In the genomic region with DNA sequence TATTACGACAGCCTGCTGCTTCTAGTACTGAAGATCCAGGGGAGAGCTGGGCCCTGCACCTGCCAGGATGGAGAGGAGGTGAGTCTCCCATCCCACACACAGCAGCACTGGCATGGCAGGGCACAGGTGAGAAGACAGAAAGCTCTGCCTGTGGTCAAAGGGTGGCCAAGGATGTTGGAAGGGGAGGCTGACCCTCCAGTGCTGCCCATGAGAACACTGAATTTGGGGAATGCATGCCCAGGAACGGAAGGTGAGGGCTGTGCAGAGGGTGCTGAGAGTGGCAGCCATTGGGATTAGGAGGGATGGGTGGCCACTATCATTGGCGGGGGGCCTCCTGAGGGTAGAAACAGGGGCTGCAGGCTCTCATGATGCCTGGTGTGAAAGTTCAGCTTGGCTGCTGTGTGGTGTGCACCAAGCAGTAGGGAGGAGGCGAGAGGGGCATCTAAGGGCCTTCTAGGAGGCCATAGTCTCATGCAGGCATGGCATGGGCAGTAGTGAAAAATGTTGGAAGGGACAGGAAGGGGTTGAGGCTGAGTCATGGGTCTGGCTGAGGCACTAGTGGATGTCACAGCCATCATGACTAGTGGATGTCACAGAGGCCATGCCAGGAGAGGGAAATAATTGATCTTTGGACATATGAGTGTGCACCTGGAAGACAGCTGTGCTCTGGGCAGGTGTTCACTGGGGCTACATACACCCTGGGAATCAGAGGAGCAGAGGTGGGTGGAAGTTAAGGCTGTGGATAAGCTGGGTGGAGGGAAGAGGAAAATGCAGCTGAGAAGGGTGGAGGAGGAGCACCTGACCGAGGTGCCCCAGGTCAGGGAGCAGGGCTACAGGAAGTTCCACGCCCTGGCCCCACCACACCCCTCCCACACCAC, we compare ENCODE assay signal across 1 cellular context.
TF ChIP-seq lines count a peak whose summit lies in the region.

No MANE protein-coding gene starts in this region.

TF ChIP-seq in HCT116, 20 proteins besides CTCF, POLR2A, EP300 and RAD21:
- TF ChIP-seq POLR2AphosphoS5 (IDR thresholded peaks at IDR 0.05; ENCODE audit: low read depth, low read length) (no peak), ZBTB33 (IDR thresholded peaks at IDR 0.05; ENCODE audit: extremely low read depth, insufficient replicate concordance, low read length) (no peak), CBX3 (IDR thresholded peaks at IDR 0.05; ENCODE audit: low read depth) (no peak), EGR1 (IDR thresholded peaks at IDR 0.05; ENCODE audit: low read depth) (no peak), ATF3 (IDR thresholded peaks at IDR 0.05) (no peak), SRF (IDR thresholded peaks at IDR 0.05; ENCODE audit: low read depth) (no peak), SIN3A (IDR thresholded peaks at IDR 0.05; ENCODE audit: low read depth) (no peak), ELF1 (IDR thresholded peaks at IDR 0.05; ENCODE audit: borderline replicate concordance, low read depth) (no peak), EZH2 (IDR thresholded peaks at IDR 0.05) (no peak), SP1 (IDR thresholded peaks at IDR 0.05; ENCODE audit: low read depth) (no peak), FOSL1 (IDR thresholded peaks at IDR 0.05; ENCODE audit: low read depth) (no peak), YY1 (IDR thresholded peaks at IDR 0.05; ENCODE audit: extremely low read depth, insufficient replicate concordance, low read depth, low read length) (no peak)
- TF ChIP-seq, protein P1, sequence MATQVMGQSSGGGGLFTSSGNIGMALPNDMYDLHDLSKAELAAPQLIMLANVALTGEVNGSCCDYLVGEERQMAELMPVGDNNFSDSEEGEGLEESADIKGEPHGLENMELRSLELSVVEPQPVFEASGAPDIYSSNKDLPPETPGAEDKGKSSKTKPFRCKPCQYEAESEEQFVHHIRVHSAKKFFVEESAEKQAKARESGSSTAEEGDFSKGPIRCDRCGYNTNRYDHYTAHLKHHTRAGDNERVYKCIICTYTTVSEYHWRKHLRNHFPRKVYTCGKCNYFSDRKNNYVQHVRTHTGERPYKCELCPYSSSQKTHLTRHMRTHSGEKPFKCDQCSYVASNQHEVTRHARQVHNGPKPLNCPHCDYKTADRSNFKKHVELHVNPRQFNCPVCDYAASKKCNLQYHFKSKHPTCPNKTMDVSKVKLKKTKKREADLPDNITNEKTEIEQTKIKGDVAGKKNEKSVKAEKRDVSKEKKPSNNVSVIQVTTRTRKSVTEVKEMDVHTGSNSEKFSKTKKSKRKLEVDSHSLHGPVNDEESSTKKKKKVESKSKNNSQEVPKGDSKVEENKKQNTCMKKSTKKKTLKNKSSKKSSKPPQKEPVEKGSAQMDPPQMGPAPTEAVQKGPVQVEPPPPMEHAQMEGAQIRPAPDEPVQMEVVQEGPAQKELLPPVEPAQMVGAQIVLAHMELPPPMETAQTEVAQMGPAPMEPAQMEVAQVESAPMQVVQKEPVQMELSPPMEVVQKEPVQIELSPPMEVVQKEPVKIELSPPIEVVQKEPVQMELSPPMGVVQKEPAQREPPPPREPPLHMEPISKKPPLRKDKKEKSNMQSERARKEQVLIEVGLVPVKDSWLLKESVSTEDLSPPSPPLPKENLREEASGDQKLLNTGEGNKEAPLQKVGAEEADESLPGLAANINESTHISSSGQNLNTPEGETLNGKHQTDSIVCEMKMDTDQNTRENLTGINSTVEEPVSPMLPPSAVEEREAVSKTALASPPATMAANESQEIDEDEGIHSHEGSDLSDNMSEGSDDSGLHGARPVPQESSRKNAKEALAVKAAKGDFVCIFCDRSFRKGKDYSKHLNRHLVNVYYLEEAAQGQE (IDR thresholded peaks at IDR 0.05; ENCODE audit: low read depth) = no peak
